ENCODE assay signal across 8 cellular contexts in the genomic region with DNA sequence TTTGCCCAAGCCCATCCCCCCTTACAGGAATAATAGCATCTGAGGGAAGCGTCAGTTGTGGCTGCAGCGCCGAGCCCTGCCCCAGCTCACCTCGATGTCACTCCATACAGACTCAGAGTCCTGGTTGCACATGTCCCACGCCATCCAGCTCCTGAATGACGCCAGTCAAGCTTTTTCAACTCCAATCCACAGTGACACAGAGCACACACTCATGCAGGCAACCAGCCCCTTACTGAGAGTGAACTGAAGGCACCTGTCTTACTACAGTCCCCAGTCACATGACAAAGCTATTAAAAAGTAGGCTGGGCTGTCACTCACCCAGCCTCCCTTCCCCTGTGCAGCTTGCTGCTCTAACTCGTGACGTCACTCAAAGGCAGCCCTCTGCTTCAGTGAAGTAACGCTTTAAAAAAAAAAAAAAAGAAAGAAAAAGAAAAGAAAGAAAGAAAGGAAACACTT. TPM values are rescaled to one million over a fixed set of nuclear protein-coding genes. Genes with fewer than 3 reads are reported as not detected.
DNase-seq lines count a peak whose midpoint lies in the region; ATAC-seq, FAIRE-seq and TF ChIP-seq lines count a peak whose summit lies in the region.

A gene with protein sequence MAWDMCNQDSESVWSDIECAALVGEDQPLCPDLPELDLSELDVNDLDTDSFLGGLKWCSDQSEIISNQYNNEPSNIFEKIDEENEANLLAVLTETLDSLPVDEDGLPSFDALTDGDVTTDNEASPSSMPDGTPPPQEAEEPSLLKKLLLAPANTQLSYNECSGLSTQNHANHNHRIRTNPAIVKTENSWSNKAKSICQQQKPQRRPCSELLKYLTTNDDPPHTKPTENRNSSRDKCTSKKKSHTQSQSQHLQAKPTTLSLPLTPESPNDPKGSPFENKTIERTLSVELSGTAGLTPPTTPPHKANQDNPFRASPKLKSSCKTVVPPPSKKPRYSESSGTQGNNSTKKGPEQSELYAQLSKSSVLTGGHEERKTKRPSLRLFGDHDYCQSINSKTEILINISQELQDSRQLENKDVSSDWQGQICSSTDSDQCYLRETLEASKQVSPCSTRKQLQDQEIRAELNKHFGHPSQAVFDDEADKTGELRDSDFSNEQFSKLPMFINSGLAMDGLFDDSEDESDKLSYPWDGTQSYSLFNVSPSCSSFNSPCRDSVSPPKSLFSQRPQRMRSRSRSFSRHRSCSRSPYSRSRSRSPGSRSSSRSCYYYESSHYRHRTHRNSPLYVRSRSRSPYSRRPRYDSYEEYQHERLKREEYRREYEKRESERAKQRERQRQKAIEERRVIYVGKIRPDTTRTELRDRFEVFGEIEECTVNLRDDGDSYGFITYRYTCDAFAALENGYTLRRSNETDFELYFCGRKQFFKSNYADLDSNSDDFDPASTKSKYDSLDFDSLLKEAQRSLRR (minus strand): TSS at position 234 of the 456 bp plus-strand sequence. CDS start 90 bp downstream, at position 144.

- no peak for FAIRE-seq in H54 (lab: Jason Lieb, UNC)

- no peaks in the 10 kb centered on the region for H3K36me3 ChIP-seq in GM23248 (ENCODE audit: low read depth)

- H3K4me2 ChIP-seq in GM23248 (ENCODE audit: unreplicated experiment) = peak within 1 kb of the TSS; percentile 87

- CTCF ChIA-PET in AG04449 (lab: Yijun Ruan, JAX) = interaction anchor here (1.5 kb wide), 1 partner anchor 529 kb away, joined by 3 read pairs; no protein-coding TSS in a partner anchor

- peak within 1 kb of the TSS; percentile 4; the same call in 1 of the 2 replicates for H3K9ac ChIP-seq in GM23248

- H3K4me1 ChIP-seq in GM23248 (ENCODE audit: insufficient read depth) = peaks cover 22% of the 10 kb centered on the region

- H3K27ac ChIP-seq in GM23248 (no peak within 1 kb of the TSS), cingulate gyrus (ENCODE audit: low read depth, low read length) (peak within 1 kb of the TSS; percentile 76), substantia nigra (ENCODE audit: low read depth, low read length, poor library complexity, severe bottlenecking) (peak within 1 kb of the TSS; percentile 16)

- TF ChIP-seq POLR2A in H54 (IDR thresholded peaks at IDR 0.05; ENCODE audit: low read depth, low read length) = no peak

- in situ Hi-C loops in GM23248 (cut with MboI) = no loop called here

- POLR2A ChIA-PET in AG04449 (lab: Yijun Ruan, JAX) = no interaction called here

- 0 out of 2 replicates have a peak, but pooled peaks cover 7% of the 10 kb centered on the region for H3F3A ChIP-seq in GM23248 (ENCODE audit: insufficient read depth)

- no peaks in the 10 kb centered on the region for H3K9me2 ChIP-seq in GM23248 (ENCODE audit: insufficient read depth)

- H3K79me2 ChIP-seq in GM23248 (ENCODE audit: insufficient read depth) = no peaks in the 10 kb centered on the region

- ATAC-seq in left lobe of liver = peak; percentile 78

- TF ChIP-seq CTCF in AG04449 (IDR thresholded peaks at IDR 0.05; ENCODE audit: insufficient read depth, low read length, missing control alignments) = no peak
- no peak for TF ChIP-seq CTCF in GM10266 (IDR thresholded peaks at IDR 0.05; ENCODE audit: control insufficient read depth, insufficient read depth, low read depth, missing control alignments)

- H2AFZ ChIP-seq in GM23248 = peak within 1 kb of the TSS; percentile 70

- H3K27me3 ChIP-seq in GM23248 (replicated peaks; ENCODE audit: insufficient read depth) = peaks cover 31% of the 10 kb centered on the region

- DNase-seq in AG04449 (ENCODE audit: low read depth, low spot score) = no peak
- peak; percentile 45 for DNase-seq in GM23248
- peak; percentile 61 for DNase-seq in NCI-H510A treated with DMSO at 0.1 percent for 48 hours (lab: John Stamatoyannopoulos, UW)
- DNase-seq in left lobe of liver (ENCODE audit: low spot score) = peak; percentile 83
- peak in 37 of 49 donors; percentile 1 to 76 (median 31) for DNase-seq in substantia nigra (lab: John Stamatoyannopoulos, UW)
- no peak for DNase-seq in H54 (ENCODE audit: insufficient read length, low spot score)
- no peak for DNase-seq in GM10266 (ENCODE audit: extremely low spot score)

- WGBS in GM23248 (ENCODE audit: low coverage in 1 of 2, low lambda C conversion rate in 2 of 2, missing lambda C conversion rate in 2 of 2), 2 experiments = 1 to 2% methylated on average over 9 of the region's 9 CpGs

- H4K20me1 ChIP-seq in GM23248 (ENCODE audit: insufficient read depth) = no peaks in the 10 kb centered on the region

- H3K9me3 ChIP-seq in GM23248 (ENCODE audit: low read depth) = no peaks in the 10 kb centered on the region

- peak within 1 kb of the TSS; percentile 50 for H3K4me3 ChIP-seq in AG04449 (ENCODE audit: low read depth, low read length)
- peak within 1 kb of the TSS; percentile 73 for H3K4me3 ChIP-seq in GM23248

RNA-seq across cellular contexts. Expression of the gene that starts here (rescaled TPM):
- total RNA-seq in GM23248 (2014; rRNA removed; shearing (Covaris generic)) = not detected in 2 replicates
- polyA plus RNA-seq in GM23248 (2016; fragmentation: Nextera tagmentation; extraction: Ambion mirVana) = not detected in 2 replicates
- 29.6 TPM for total RNA-seq in left lobe of liver

Comparison
In these comparisons a context has a peak if more than half of its experiments do, and no peak if none do; other contexts are left out.
1. RNA of the gene that starts here (total RNA-seq): 29.6 TPM in left lobe of liver (single experiment); not detected in GM23248; every median in the first group is over 10 times any median in the second.
2. Peak in DNase-seq, H3K4me3 ChIP-seq, H3K9ac ChIP-seq and H3K4me2 ChIP-seq in GM23248; RNA of the gene not detected or under 1 TPM.
3. DNase-seq: peak in NCI-H510A treated with DMSO at 0.1 percent for 48 hours (single experiment), left lobe of liver (single experiment) and substantia nigra (37 of 49); none in AG04449 (single experiment), H54 (single experiment) and GM10266 (single experiment).